In the genomic region with DNA sequence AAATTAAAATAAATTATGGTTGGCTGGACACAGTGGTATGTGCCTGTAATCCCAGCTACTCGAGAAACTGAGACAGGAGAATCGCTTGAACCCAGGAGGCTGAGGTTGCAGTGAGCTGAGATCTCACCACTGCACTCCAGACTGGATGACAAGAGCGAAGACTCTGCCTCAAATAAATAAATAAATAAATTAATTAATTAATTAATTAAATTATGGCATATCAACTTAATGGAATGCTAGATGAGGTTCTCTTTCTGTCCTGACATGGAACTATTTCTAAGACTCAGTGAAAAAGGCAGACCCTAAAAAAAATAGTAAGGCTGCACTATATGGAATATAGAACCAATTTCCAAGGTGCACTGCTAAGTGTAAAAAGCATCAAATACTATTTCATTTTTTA, we compare ENCODE assay signal across 10 cellular contexts.
"Had no signal": no experiment of that assay in that cellular context is flagged by ENCODE, and none has a peak within 500 bp of the region (broad histone marks: within the 10 kb centered on the region; RNA-seq: fewer than 3 reads in every experiment).

No MANE protein-coding gene starts in this region.

- DNase-seq: H9, HCEC 1CT, HFFc6, IMR-90, KG1 had no signal

- H3K4me2 ChIP-seq: GM23338 had no signal

- FAIRE-seq: H1, H54, K562 had no signal

- H3K27ac Mint-ChIP-seq: GM23338, HFFc6 had no signal

- H3K4me3 ChIP-seq: GM23338, K562 had no signal

- H3K4me3 Mint-ChIP-seq: GM23338, H9, HFFc6 had no signal

- ATAC-seq: GM23338, K562 had no signal

- H3K27ac ChIP-seq: HL-60 had no signal

- H2AFZ ChIP-seq: GM23338 had no signal
